1 cellular context compared by ENCODE assay signal in the genomic region with DNA sequence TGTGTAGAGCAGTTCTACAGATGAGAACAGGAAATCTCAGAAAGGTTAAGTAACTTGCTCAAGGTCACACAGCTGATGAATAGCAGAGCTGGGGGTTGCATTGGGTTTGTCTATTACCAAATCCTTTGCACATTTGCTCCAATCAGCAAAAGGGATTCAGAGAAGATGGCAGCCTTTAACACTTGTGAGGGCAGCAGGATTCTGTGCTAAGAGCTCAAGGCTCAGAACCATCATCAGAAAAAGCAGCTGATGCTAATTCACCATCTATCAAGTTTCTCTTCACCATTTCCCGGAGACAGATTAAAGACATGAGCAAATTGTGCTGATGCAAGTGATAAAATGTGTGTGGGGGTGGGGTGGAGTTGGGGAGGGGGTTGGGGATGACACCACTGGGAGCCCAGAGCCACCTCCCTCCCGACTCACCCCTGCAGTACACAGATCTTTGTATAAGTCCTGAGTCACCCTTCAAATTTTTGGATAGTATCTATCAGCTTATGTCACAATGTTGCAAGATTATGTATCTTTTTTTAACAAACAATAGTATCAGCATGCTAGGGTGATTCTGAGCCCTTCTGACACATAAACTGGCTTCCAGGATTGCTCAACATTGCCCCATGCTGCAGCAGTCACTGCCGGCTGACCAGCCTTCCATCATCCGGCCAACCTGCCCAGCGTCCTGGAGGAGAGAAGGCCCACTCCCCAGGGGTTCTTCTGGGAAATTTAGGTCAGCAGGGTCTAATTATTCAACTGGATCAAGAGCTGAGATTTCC.
A peak's percentile ranks its signal among the peaks of the same experiment; 100 is the strongest.
TF ChIP-seq lines count a peak whose summit lies in the region.

No MANE protein-coding gene starts in this region.

TF ChIP-seq in IMR-90, 13 proteins besides CTCF, POLR2A, EP300 and RAD21:
- TF ChIP-seq, protein P1, sequence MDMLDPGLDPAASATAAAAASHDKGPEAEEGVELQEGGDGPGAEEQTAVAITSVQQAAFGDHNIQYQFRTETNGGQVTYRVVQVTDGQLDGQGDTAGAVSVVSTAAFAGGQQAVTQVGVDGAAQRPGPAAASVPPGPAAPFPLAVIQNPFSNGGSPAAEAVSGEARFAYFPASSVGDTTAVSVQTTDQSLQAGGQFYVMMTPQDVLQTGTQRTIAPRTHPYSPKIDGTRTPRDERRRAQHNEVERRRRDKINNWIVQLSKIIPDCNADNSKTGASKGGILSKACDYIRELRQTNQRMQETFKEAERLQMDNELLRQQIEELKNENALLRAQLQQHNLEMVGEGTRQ (IDR thresholded peaks at IDR 0.05; ENCODE audit: low read depth, low read length), result no peak; the same call in 1 of the 2 replicates
- TF ChIP-seq NFE2L2 (IDR thresholded peaks at IDR 0.05; ENCODE audit: low read depth, low read length) (peak; percentile 64; the same call in 1 of the 2 replicates), FOS (IDR thresholded peaks at IDR 0.05; ENCODE audit: low read depth, low read length) (peak; percentile 80), RCOR1 (IDR thresholded peaks at IDR 0.05; ENCODE audit: insufficient replicate concordance, low read length) (no peak), MAZ (IDR thresholded peaks at IDR 0.05; ENCODE audit: borderline replicate concordance, low read depth, low read length) (0 out of 2 replicates have a peak, but pooled peaks have one; percentile 31), RFX5 (IDR thresholded peaks at IDR 0.05; ENCODE audit: low read depth, low read length) (peak; percentile 14; the same call in 1 of the 2 replicates), BHLHE40 (IDR thresholded peaks at IDR 0.05; ENCODE audit: low read depth, low read length) (peak; percentile 64; the same call in 1 of the 2 replicates), MAFK (IDR thresholded peaks at IDR 0.05; ENCODE audit: low read depth, low read length) (peak; percentile 76; the same call in 1 of the 2 replicates), SMC3 (IDR thresholded peaks at IDR 0.05; ENCODE audit: low read depth, low read length) (peak; percentile 29; the same call in 1 of the 2 replicates), CHD1 (IDR thresholded peaks at IDR 0.05; ENCODE audit: low read depth, low read length) (no peak), CEBPB (IDR thresholded peaks at IDR 0.05; ENCODE audit: low read depth, low read length) (peak; percentile 100), MXI1 (IDR thresholded peaks at IDR 0.05; ENCODE audit: borderline replicate concordance, low read depth, low read length) (peak; percentile 75; the same call in 1 of the 2 replicates)
- TF ChIP-seq, protein P2, sequence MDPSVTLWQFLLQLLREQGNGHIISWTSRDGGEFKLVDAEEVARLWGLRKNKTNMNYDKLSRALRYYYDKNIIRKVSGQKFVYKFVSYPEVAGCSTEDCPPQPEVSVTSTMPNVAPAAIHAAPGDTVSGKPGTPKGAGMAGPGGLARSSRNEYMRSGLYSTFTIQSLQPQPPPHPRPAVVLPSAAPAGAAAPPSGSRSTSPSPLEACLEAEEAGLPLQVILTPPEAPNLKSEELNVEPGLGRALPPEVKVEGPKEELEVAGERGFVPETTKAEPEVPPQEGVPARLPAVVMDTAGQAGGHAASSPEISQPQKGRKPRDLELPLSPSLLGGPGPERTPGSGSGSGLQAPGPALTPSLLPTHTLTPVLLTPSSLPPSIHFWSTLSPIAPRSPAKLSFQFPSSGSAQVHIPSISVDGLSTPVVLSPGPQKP (IDR thresholded peaks at IDR 0.05; ENCODE audit: borderline replicate concordance, low read depth, low read length), result no peak
